ENCODE assay signal across 13 cellular contexts in the genomic region with DNA sequence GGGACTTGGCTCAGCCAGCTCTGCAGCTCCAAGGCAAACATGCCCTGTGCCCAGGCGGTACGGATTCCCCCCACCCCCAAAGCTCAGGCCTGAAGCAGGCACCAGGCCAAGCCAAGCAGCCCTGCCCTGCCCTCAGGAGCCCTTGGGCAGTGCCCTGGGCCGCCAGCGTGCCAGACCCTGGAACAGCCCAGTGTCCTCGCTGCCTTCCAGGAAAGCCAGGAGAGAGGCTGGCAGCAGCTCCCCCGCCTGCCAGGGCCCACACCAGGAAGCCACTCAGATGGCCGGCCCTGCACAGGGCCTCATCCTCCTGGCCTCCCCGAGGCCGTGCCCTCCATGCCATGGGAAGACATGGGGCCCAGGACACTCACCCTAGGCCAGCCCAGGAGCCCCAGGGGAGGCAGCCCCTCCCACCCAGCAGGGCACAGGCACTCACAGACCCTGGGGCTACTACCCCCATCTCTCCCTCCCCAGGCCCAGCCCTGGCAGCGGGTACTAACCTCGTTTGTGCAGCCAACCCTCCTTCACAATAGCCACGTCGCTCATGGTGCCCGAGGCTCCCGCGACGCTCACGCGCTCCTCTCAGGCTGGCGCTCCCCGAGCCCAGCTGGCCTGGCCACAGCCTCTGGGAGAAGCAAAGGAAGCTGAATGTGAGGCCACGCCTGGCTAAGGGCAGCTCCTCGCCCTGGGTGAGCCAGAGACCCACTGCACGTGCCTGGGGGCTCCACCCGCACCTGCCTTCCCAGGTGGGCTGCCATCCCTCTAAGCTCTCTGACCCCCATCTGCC. TPM values are rescaled to one million over a fixed set of nuclear protein-coding genes. Genes with fewer than 3 reads are reported as not detected.
DNase-seq lines count a peak whose midpoint lies in the region; ATAC-seq and TF ChIP-seq lines count a peak whose summit lies in the region.
"Had no signal": no experiment of that assay in that cellular context is flagged by ENCODE, and none has a peak within 500 bp of the region (broad histone marks: within the 10 kb centered on the region; RNA-seq: fewer than 3 reads in every experiment).

No MANE protein-coding gene starts in this region.

- H3K9me3 ChIP-seq in breast epithelium (no peaks in the 10 kb centered on the region), lower lobe of right lung (no peaks in the 10 kb centered on the region), upper lobe of right lung (no peaks in the 10 kb centered on the region)
- no peaks in the 10 kb centered on the region for H3K9me3 ChIP-seq in effector memory CD4-positive, alpha-beta T cell (ENCODE audit: control insufficient read depth, low read length)

- H3K9me3 Mint-ChIP-seq in T-helper 1 cell treated with Interleukin-12 subunit alpha and Interleukin-12 subunit beta and Interleukin-4 antibody, amounts not matched to agents 30 μg/mL and 1 μg/mL, for 36 hours, result no peaks in the 10 kb centered on the region
- H3K9me3 Mint-ChIP-seq: activated T-cell treated with anti-CD3 and anti-CD28 coated beads, Interleukin-2, amount 50 U/mL, for 72 hours; naive thymus-derived CD4-positive, alpha-beta T cell had no signal

- intact Hi-C loops in breast epithelium (cut with DNase I; ENCODE audit: low total_unique reads), result no loop called here
- intact Hi-C loops in lower lobe of right lung (cut with DNase I), result no loop called here
- intact Hi-C loops in upper lobe of right lung (cut with DNase I), result no loop called here

- peak overlapping the region; percentile 54 to 77 for H3K27ac ChIP-seq in breast epithelium
- H3K27ac ChIP-seq in lower lobe of right lung, result peak overlapping the region; percentile 41
- peak overlapping the region; percentile 32 for H3K27ac ChIP-seq in upper lobe of right lung
- no peak overlapping the region for H3K27ac ChIP-seq in effector memory CD4-positive, alpha-beta T cell (ENCODE audit: insufficient read depth, low read length, poor library complexity, severe bottlenecking)
- H3K27ac ChIP-seq: brain microvascular endothelial cell had no signal

- no peak for TF ChIP-seq CTCF in breast epithelium (IDR thresholded peaks at IDR 0.05)
- no peak for TF ChIP-seq CTCF in lower lobe of right lung (IDR thresholded peaks at IDR 0.05)
- no peak for TF ChIP-seq CTCF in upper lobe of right lung (IDR thresholded peaks at IDR 0.05)

- no peaks in the 10 kb centered on the region for H3K36me3 ChIP-seq in breast epithelium
- peaks cover 47% of the 10 kb centered on the region for H3K36me3 ChIP-seq in lower lobe of right lung
- H3K36me3 ChIP-seq in upper lobe of right lung, result peaks cover 28% of the 10 kb centered on the region
- peaks cover 27% of the 10 kb centered on the region for H3K36me3 ChIP-seq in effector memory CD4-positive, alpha-beta T cell (ENCODE audit: control insufficient read depth, insufficient read depth, low read length)

- peaks cover 6% of the 10 kb centered on the region for H3K36me3 Mint-ChIP-seq in T-helper 1 cell treated with Interleukin-12 subunit alpha and Interleukin-12 subunit beta and Interleukin-4 antibody, amounts not matched to agents 30 μg/mL and 1 μg/mL, for 36 hours (ENCODE audit: low read depth)

- H3K4me3 ChIP-seq in breast epithelium, result peak overlapping the region in 1 of 3 donors; percentile 89
- peak overlapping the region; percentile 3 for H3K4me3 ChIP-seq in lower lobe of right lung
- H3K4me3 ChIP-seq in upper lobe of right lung, result no peak overlapping the region
- no peak overlapping the region for H3K4me3 ChIP-seq in effector memory CD4-positive, alpha-beta T cell (ENCODE audit: insufficient read depth, low read depth, low read length, poor library complexity, severe bottlenecking)

- no peaks in the 10 kb centered on the region for H3K27me3 Mint-ChIP-seq in T-helper 1 cell treated with Interleukin-12 subunit alpha and Interleukin-12 subunit beta and Interleukin-4 antibody, amounts not matched to agents 30 μg/mL and 1 μg/mL, for 36 hours (ENCODE audit: low read depth)
- H3K27me3 Mint-ChIP-seq: naive thymus-derived CD4-positive, alpha-beta T cell had no signal

- no peak for TF ChIP-seq POLR2A in breast epithelium (IDR thresholded peaks at IDR 0.05)

- CTCF ChIA-PET in HEK293T (lab: Yijun Ruan, JAX), result interaction anchor here (1.0 kb wide), 1 partner anchor 23 kb away, joined by 4 read pairs; no protein-coding TSS in a partner anchor

- H3K4me1 ChIP-seq in breast epithelium, result peaks cover 23 to 42% of the 10 kb centered on the region in 2 donors
- H3K4me1 ChIP-seq in lower lobe of right lung, result peaks cover 85% of the 10 kb centered on the region
- peaks cover 49% of the 10 kb centered on the region for H3K4me1 ChIP-seq in upper lobe of right lung
- H3K4me1 ChIP-seq in effector memory CD4-positive, alpha-beta T cell (ENCODE audit: control insufficient read depth, insufficient read depth, low read length, poor library complexity, severe bottlenecking), result peaks cover 42% of the 10 kb centered on the region

- POLR2A ChIA-PET in HEK293T (lab: Yijun Ruan, JAX), result no interaction called here

- H3K27me3 ChIP-seq in breast epithelium, result no peaks in the 10 kb centered on the region
- H3K27me3 ChIP-seq in lower lobe of right lung (ENCODE audit: low read depth), result no peaks in the 10 kb centered on the region
- no peaks in the 10 kb centered on the region for H3K27me3 ChIP-seq in upper lobe of right lung
- H3K27me3 ChIP-seq in effector memory CD4-positive, alpha-beta T cell (replicated peaks; ENCODE audit: control insufficient read depth, insufficient read depth, low read length, poor library complexity, severe bottlenecking), result no peaks in the 10 kb centered on the region
- H3K27me3 ChIP-seq: brain microvascular endothelial cell had no signal

- peaks cover 28% of the 10 kb centered on the region for H3K4me1 Mint-ChIP-seq in T-helper 1 cell treated with Interleukin-12 subunit alpha and Interleukin-12 subunit beta and Interleukin-4 antibody, amounts not matched to agents 30 μg/mL and 1 μg/mL, for 36 hours (ENCODE audit: low read depth)

- peak overlapping the region; percentile 48 for H3K4me3 Mint-ChIP-seq in T-helper 1 cell treated with Interleukin-12 subunit alpha and Interleukin-12 subunit beta and Interleukin-4 antibody, amounts not matched to agents 30 μg/mL and 1 μg/mL, for 36 hours

- H3K27ac Mint-ChIP-seq in T-helper 1 cell treated with Interleukin-12 subunit alpha and Interleukin-12 subunit beta and Interleukin-4 antibody, amounts not matched to agents 30 μg/mL and 1 μg/mL, for 36 hours, result no peak overlapping the region
- H3K27ac Mint-ChIP-seq: activated T-cell treated with anti-CD3 and anti-CD28 coated beads, Interleukin-2, amount 50 U/mL, for 72 hours had no signal

- DNase-seq in T-helper 1 cell, result no peak
- no peak for DNase-seq in breast epithelium (ENCODE audit: low spot score in 2 of 2)
- peak; percentile 89 for DNase-seq in lower lobe of right lung
- DNase-seq in upper lobe of right lung, result peak; percentile 92
- DNase-seq in effector memory CD4-positive, alpha-beta T cell, result no peak
- no peak for DNase-seq in Kasumi-1 (lab: John Stamatoyannopoulos, UW)
- no peak for DNase-seq in HEK293T (ENCODE audit: extremely low spot score)
- DNase-seq: activated T-cell treated with anti-CD3 and anti-CD28 coated beads, Interleukin-2, amount 50 U/mL, for 72 hours; brain microvascular endothelial cell; KBM-7; naive thymus-derived CD4-positive, alpha-beta T cell; NCI-H446 had no signal

- ATAC-seq in lower lobe of right lung (peak; percentile 78), upper lobe of right lung (peak; percentile 72)
- ATAC-seq: activated T-cell treated with anti-CD3 and anti-CD28 coated beads, Interleukin-2, amount 50 U/mL, for 72 hours; naive thymus-derived CD4-positive, alpha-beta T cell had no signal

TF ChIP-seq in HEK293T, 16 proteins besides CTCF, POLR2A, EP300 and RAD21:
- TF ChIP-seq TARDBP (IDR thresholded peaks at IDR 0.05) (no peak), NFRKB (IDR thresholded peaks at IDR 0.05) (no peak), ELF4 (IDR thresholded peaks at IDR 0.05) (no peak), HDGF (IDR thresholded peaks at IDR 0.05; ENCODE audit: borderline replicate concordance) (no peak), LEF1 (IDR thresholded peaks at IDR 0.05; ENCODE audit: borderline replicate concordance) (no peak), FOXK2 (IDR thresholded peaks at IDR 0.05) (no peak), BHLHE40 (IDR thresholded peaks at IDR 0.05; ENCODE audit: borderline replicate concordance) (no peak), CTBP1 (IDR thresholded peaks at IDR 0.05; ENCODE audit: borderline replicate concordance) (no peak), FOXA1 (IDR thresholded peaks at IDR 0.05) (no peak), SP1 (IDR thresholded peaks at IDR 0.05) (no peak), L3MBTL2 (conservative IDR thresholded peaks at IDR 0.05) (no peak), ZNF384 (IDR thresholded peaks at IDR 0.05) (no peak), SUZ12 (IDR thresholded peaks at IDR 0.05) (no peak), FOXM1 (IDR thresholded peaks at IDR 0.05; ENCODE audit: borderline replicate concordance) (no peak), ARNT (IDR thresholded peaks at IDR 0.05) (no peak)
- TF ChIP-seq, protein P1, sequence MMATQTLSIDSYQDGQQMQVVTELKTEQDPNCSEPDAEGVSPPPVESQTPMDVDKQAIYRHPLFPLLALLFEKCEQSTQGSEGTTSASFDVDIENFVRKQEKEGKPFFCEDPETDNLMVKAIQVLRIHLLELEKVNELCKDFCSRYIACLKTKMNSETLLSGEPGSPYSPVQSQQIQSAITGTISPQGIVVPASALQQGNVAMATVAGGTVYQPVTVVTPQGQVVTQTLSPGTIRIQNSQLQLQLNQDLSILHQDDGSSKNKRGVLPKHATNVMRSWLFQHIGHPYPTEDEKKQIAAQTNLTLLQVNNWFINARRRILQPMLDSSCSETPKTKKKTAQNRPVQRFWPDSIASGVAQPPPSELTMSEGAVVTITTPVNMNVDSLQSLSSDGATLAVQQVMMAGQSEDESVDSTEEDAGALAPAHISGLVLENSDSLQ (IDR thresholded peaks at IDR 0.05), result no peak

RNA-seq across cellular contexts. Expression of a gene that starts 3.3 kb away (rescaled TPM):
- 100 to 1,000 TPM in 2 of 3 donors, 10 to 100 TPM in 1; 91.9 to 119 (median 116) TPM for total RNA-seq in breast epithelium
- 154 TPM for total RNA-seq in lower lobe of right lung
- total RNA-seq in upper lobe of right lung, result 174 TPM

RNA-seq across cellular contexts. Expression of a gene that starts 8.6 kb away (rescaled TPM):
- total RNA-seq in breast epithelium (10 to 100 TPM in 1 of 3 donors, 1 to 10 TPM in 2; 3.5 to 11.4 (median 9.2) TPM), lower lobe of right lung (13.1 TPM), upper lobe of right lung (12.3 TPM)

RNA-seq across cellular contexts. Expression of a gene that starts 39.3 kb away (rescaled TPM):
- total RNA-seq in breast epithelium, result 100 to 1,000 TPM; 181 to 225 (median 223) TPM
- total RNA-seq in lower lobe of right lung, result 66.3 TPM
- 66.1 TPM for total RNA-seq in upper lobe of right lung

Comparison
In these comparisons a context has a peak if more than half of its experiments do, and no peak if none do; other contexts are left out.
1. DNase-seq: peak in lower lobe of right lung (single experiment) and upper lobe of right lung (single experiment); none in T-helper 1 cell (0 of 5), breast epithelium (0 of 2), effector memory CD4-positive, alpha-beta T cell (0 of 3), Kasumi-1 (0 of 2) and HEK293T (single experiment).